Comparison of ENCODE assay signal across 1 cellular context in genomic region chr6:146997062-146997461, GRCh38.
TF ChIP-seq lines count a peak whose summit lies in the region.

No MANE protein-coding gene starts in this region.

TF ChIP-seq in K562, 482 proteins besides CTCF, POLR2A, EP300 and RAD21 (continued from another document):
- TF ChIP-seq, protein P1, sequence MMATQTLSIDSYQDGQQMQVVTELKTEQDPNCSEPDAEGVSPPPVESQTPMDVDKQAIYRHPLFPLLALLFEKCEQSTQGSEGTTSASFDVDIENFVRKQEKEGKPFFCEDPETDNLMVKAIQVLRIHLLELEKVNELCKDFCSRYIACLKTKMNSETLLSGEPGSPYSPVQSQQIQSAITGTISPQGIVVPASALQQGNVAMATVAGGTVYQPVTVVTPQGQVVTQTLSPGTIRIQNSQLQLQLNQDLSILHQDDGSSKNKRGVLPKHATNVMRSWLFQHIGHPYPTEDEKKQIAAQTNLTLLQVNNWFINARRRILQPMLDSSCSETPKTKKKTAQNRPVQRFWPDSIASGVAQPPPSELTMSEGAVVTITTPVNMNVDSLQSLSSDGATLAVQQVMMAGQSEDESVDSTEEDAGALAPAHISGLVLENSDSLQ (IDR thresholded peaks at IDR 0.05), result peak; percentile 44; the same call in 1 of the 2 replicates
- no peak for TF ChIP-seq ZNF76 (CRISPR knock-in tag; IDR thresholded peaks at IDR 0.05; ENCODE audit: borderline replicate concordance)
- TF ChIP-seq NFE2 (IDR thresholded peaks at IDR 0.05; ENCODE audit: low read depth), result peak; percentile 61; the same call in 1 of the 2 replicates
- TF ChIP-seq ZNF146 (CRISPR knock-in tag; IDR thresholded peaks at IDR 0.05; ENCODE audit: unreplicated experiment), result no peak
- TF ChIP-seq MCM5 (IDR thresholded peaks at IDR 0.05; ENCODE audit: low read depth), result no peak
- TF ChIP-seq FOS (IDR thresholded peaks at IDR 0.05; ENCODE audit: extremely low read depth, insufficient read length), result peak; percentile 2
